In genomic region chr5:168614661-168615060, GRCh38 we compare ENCODE assay signal across 28 cellular contexts.
"Had no signal": no experiment of that assay in that cellular context is flagged by ENCODE, and none has a peak within 500 bp of the region (broad histone marks: within the 10 kb centered on the region; RNA-seq: fewer than 3 reads in every experiment).

No MANE protein-coding gene starts in this region.

- H3K9me3 Mint-ChIP-seq: nephron progenitor cell, neural crest cell, type B pancreatic cell had no signal

- H3K79me2 ChIP-seq: parathyroid adenoma had no signal

- H3K36me3 ChIP-seq: ovary, spleen, stomach, thoracic aorta, thyroid gland, tibial nerve, vagina had no signal

- H3K27me3 ChIP-seq: ovary, spleen, stomach, thyroid gland, tibial nerve, vagina had no signal

- DNase-seq: naive B cell; naive thymus-derived CD8-positive, alpha-beta T cell; nephron progenitor cell; occipital lobe; ovary; psoas muscle; right cardiac atrium; spleen; stimulated activated CD4-positive, alpha-beta T cell treated with anti-CD3 and anti-CD28 coated beads, Interleukin-12 subunit alpha, Interleukin-12 subunit beta, amount 100 ng/mL, for 4 hours; stimulated activated CD4-positive, alpha-beta T cell treated with anti-CD3 and anti-CD28 coated beads, Interleukin-1b, Interleukin-23, amount 100 ng/mL, for 48 hours; stimulated activated CD4-positive, alpha-beta T cell treated with anti-CD3 and anti-CD28 coated beads, Interleukin-4, amount 100 ng/mL, for 1 hour; stimulated activated CD4-positive, alpha-beta T cell treated with anti-CD3 and anti-CD28 coated beads, Interleukin-4, amount 100 ng/mL, for 4 hours; stimulated activated CD8-positive, alpha-beta memory T cell treated with anti-CD3 and anti-CD28 coated beads, Interleukin-4, amount 100 ng/mL, for 48 hours; stimulated activated naive CD4-positive, alpha-beta T cell treated with Interleukin-2 at 50 U/mL for 16 hours; stomach; thyroid gland had no signal

- ATAC-seq: naive thymus-derived CD8-positive, alpha-beta T cell; psoas muscle; sciatic nerve; stimulated activated memory B cell treated with anti-CD40 and anti-IgM and Interleukin-4, amounts not matched to agents 10 μg/mL and 1 μg/mL and 100 μg/mL, for 72 hours had no signal

- H3K36me3 Mint-ChIP-seq: naive B cell; naive thymus-derived CD8-positive, alpha-beta T cell; stimulated activated memory B cell treated with anti-CD40 and anti-IgM and Interleukin-4, amounts not matched to agents 10 μg/mL and 1 μg/mL and 100 μg/mL, for 72 hours; type B pancreatic cell had no signal

- H3K27ac Mint-ChIP-seq: naive B cell; nephron progenitor cell; progenitor cell of endocrine pancreas; stimulated activated memory B cell treated with anti-CD40 and anti-IgM and Interleukin-4, amounts not matched to agents 10 μg/mL and 1 μg/mL and 100 μg/mL, for 72 hours; stimulated activated naive CD8-positive, alpha-beta T cell treated with anti-CD3 and anti-CD28 coated beads, Interleukin-15, Interleukin-2, amounts not matched to agents 100 ng/mL and 50 ng/mL, for 24 hours; type B pancreatic cell had no signal

- H3K9ac ChIP-seq: parathyroid adenoma had no signal

- H3K4me2 ChIP-seq: smooth muscle cell had no signal

- H3K4me3 Mint-ChIP-seq: naive B cell; naive thymus-derived CD8-positive, alpha-beta T cell; nephron progenitor cell; neural crest cell; stimulated activated memory B cell treated with anti-CD40 and anti-IgM and Interleukin-4, amounts not matched to agents 10 μg/mL and 1 μg/mL and 100 μg/mL, for 72 hours; stimulated activated naive CD8-positive, alpha-beta T cell treated with anti-CD3 and anti-CD28 coated beads, Interleukin-15, Interleukin-2, amounts not matched to agents 100 ng/mL and 50 ng/mL, for 24 hours; type B pancreatic cell had no signal

- H3K27ac ChIP-seq: ovary, parathyroid adenoma, psoas muscle, skin epidermis, stomach, thoracic aorta, thyroid gland, tibial nerve, vagina had no signal

- H3K4me1 ChIP-seq: psoas muscle, thyroid gland, vagina had no signal

- H3K4me3 ChIP-seq: ovary, psoas muscle, skin epidermis, smooth muscle cell, spleen, stomach, thoracic aorta, thyroid gland, tibial nerve, vagina had no signal

- H3K9me3 ChIP-seq: ovary, psoas muscle, spleen, stomach, thoracic aorta, thyroid gland, tibial nerve, vagina had no signal

- H3K27me3 Mint-ChIP-seq: naive thymus-derived CD8-positive, alpha-beta T cell; progenitor cell of endocrine pancreas; stimulated activated naive CD8-positive, alpha-beta T cell treated with anti-CD3 and anti-CD28 coated beads, Interleukin-15, Interleukin-2, amounts not matched to agents 100 ng/mL and 50 ng/mL, for 24 hours; type B pancreatic cell had no signal

- H2AFZ ChIP-seq: parathyroid adenoma had no signal
